ENCODE assay signal across 11 cellular contexts in the genomic region with DNA sequence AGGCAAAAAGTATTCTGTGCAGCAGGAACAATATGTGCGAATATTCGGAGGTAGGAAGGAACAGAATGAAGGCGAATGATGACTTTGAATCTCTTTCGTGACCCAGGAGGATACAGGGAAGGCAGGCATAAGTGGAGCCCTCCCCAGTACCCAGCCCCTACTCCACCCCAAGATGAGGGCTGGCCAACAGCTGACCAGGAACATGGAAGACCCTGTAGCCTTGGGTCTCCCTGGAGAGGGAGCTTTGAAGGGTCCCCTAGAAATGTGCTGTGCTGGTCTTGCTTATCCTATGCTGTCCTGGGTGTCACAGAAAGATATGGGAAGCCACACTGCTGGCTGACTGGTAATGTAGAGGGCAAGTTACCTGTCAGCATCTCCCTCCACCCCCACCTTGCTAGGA.
"Had no signal": no experiment of that assay in that cellular context is flagged by ENCODE, and none has a peak within 500 bp of the region (broad histone marks: within the 10 kb centered on the region; RNA-seq: fewer than 3 reads in every experiment).

No MANE protein-coding gene starts in this region.

- H3K9me3 ChIP-seq: HAP-1 had no signal

- ATAC-seq: GM23338, HCT116 had no signal

- H3K4me1 ChIP-seq: HAP-1 had no signal

- DNase-seq: GM23248, GOT3, H7, H9, HCEC 1CT, HFFc6 had no signal

- H3K36me3 ChIP-seq: HAP-1 had no signal

- H3K27ac ChIP-seq: GM23248 had no signal

- H3K4me3 ChIP-seq: GM23248, GM23338, HAP-1 had no signal

- H2AFZ ChIP-seq: GM23248, GM23338 had no signal

- FAIRE-seq: H1, H54 had no signal

- H3K4me2 ChIP-seq: GM23338 had no signal

- H3K9ac ChIP-seq: GM23248 had no signal
